Comparison of ENCODE assay signal across 1 cellular context in genomic region chr3:33360136-33360825, GRCh38.
TF ChIP-seq lines count a peak whose summit lies in the region.

No MANE protein-coding gene starts in this region.

TF ChIP-seq in SK-N-SH, 30 proteins besides CTCF, POLR2A, EP300 and RAD21 (continued from another document):
- no peak for TF ChIP-seq ZBTB33 (IDR thresholded peaks at IDR 0.05; ENCODE audit: borderline replicate concordance, low read depth)
- TF ChIP-seq NFIC (IDR thresholded peaks at IDR 0.05; ENCODE audit: borderline replicate concordance): 0 out of 2 replicates have a peak, but pooled peaks have one; percentile 9
- TF ChIP-seq MEF2A (IDR thresholded peaks at IDR 0.05; ENCODE audit: borderline replicate concordance, low read depth): 0 out of 2 replicates have a peak, but pooled peaks have one; percentile 11
- peak; percentile 75; the same call in 1 of the 2 replicates for TF ChIP-seq FOSL2 (IDR thresholded peaks at IDR 0.05; ENCODE audit: borderline replicate concordance, low read depth)
- TF ChIP-seq SIN3A (IDR thresholded peaks at IDR 0.05; ENCODE audit: borderline replicate concordance, low read depth, low read length): no peak
- peak; percentile 69 for TF ChIP-seq JUND (IDR thresholded peaks at IDR 0.05)
- no peak for TF ChIP-seq RXRA (IDR thresholded peaks at IDR 0.05; ENCODE audit: borderline replicate concordance, low read depth)
- TF ChIP-seq USF2 (IDR thresholded peaks at IDR 0.05; ENCODE audit: borderline replicate concordance, low read depth, low read length): no peak
- TF ChIP-seq TCF12 (IDR thresholded peaks at IDR 0.05): peak; percentile 66
- no peak for TF ChIP-seq POLR2AphosphoS5 (IDR thresholded peaks at IDR 0.05; ENCODE audit: low read depth, low read length)
